ENCODE assay signal across 2 cellular contexts in the genomic region with DNA sequence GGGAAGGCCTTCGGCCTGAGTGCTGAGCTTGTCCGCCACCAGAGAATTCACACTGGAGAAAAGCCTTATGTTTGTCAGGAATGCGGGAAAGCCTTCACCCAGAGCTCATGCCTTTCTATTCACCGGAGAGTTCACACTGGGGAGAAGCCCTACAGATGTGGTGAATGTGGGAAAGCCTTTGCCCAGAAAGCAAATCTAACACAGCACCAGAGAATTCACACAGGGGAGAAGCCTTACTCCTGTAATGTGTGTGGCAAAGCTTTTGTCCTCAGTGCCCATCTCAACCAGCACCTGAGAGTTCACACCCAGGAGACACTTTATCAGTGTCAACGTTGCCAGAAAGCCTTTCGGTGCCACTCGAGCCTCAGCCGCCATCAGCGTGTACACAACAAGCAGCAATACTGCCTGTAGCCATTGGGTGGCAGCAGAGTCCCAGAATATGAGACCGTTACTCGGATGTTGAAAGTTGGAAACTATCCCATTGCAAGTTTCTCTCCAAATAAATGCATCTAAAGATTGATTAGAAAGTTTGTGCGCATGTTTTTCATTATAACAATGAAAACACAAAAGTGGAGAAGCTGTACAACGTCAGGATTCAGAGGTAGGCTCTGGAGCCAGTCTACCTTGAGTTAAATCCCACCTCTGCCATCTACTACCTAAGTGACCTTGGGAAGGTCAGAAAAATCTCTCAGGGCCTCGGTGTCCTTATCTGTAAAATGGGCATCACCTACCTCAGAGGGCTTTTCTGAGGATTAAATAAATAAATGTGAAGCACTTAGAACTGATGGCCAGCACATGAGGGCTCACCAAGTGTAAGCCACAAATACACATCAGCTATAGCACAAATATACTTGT.
A peak's percentile ranks its signal among the peaks of the same experiment; 100 is the strongest.
TF ChIP-seq lines count a peak whose summit lies in the region.

No MANE protein-coding gene starts in this region.

TF ChIP-seq in HEK293, 187 proteins besides CTCF, POLR2A, EP300 and RAD21:
- TF ChIP-seq PRDM1 (tag by site-specific recombination; IDR thresholded peaks at IDR 0.05) (0 out of 2 replicates have a peak, but pooled peaks have one; percentile 41), ZNF561 (tag by site-specific recombination; IDR thresholded peaks at IDR 0.05; ENCODE audit: borderline replicate concordance) (peak; percentile 55; the same call in 1 of the 2 replicates), SETDB1 (IDR thresholded peaks at IDR 0.05; ENCODE audit: insufficient read length, low read length) (peak; percentile 91), HOXA7 (CRISPR knock-in tag; IDR thresholded peaks at IDR 0.05; ENCODE audit: borderline replicate concordance) (no peak), ZNF654 (tag by site-specific recombination; IDR thresholded peaks at IDR 0.05; ENCODE audit: low read depth) (peak; percentile 57)
- TF ChIP-seq, protein P1, sequence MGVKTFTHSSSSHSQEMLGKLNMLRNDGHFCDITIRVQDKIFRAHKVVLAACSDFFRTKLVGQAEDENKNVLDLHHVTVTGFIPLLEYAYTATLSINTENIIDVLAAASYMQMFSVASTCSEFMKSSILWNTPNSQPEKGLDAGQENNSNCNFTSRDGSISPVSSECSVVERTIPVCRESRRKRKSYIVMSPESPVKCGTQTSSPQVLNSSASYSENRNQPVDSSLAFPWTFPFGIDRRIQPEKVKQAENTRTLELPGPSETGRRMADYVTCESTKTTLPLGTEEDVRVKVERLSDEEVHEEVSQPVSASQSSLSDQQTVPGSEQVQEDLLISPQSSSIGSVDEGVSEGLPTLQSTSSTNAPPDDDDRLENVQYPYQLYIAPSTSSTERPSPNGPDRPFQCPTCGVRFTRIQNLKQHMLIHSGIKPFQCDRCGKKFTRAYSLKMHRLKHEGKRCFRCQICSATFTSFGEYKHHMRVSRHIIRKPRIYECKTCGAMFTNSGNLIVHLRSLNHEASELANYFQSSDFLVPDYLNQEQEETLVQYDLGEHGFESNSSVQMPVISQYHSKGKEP (tag by site-specific recombination; IDR thresholded peaks at IDR 0.05) = peak; percentile 50; the same call in 1 of the 2 replicates

TF ChIP-seq in H1, 55 proteins besides CTCF, POLR2A, EP300 and RAD21:
- TF ChIP-seq JUN (IDR thresholded peaks at IDR 0.05; ENCODE audit: low read depth, low read length) = no peak
- peak; percentile 23; the same call in 1 of the 2 replicates for TF ChIP-seq YY1 (IDR thresholded peaks at IDR 0.05; ENCODE audit: low read depth, low read length)
- TF ChIP-seq BACH1 (IDR thresholded peaks at IDR 0.05; ENCODE audit: low read length) = no peak
- no peak for TF ChIP-seq TAF1 (IDR thresholded peaks at IDR 0.05; ENCODE audit: low read depth, low read length)
- TF ChIP-seq, protein P2, sequence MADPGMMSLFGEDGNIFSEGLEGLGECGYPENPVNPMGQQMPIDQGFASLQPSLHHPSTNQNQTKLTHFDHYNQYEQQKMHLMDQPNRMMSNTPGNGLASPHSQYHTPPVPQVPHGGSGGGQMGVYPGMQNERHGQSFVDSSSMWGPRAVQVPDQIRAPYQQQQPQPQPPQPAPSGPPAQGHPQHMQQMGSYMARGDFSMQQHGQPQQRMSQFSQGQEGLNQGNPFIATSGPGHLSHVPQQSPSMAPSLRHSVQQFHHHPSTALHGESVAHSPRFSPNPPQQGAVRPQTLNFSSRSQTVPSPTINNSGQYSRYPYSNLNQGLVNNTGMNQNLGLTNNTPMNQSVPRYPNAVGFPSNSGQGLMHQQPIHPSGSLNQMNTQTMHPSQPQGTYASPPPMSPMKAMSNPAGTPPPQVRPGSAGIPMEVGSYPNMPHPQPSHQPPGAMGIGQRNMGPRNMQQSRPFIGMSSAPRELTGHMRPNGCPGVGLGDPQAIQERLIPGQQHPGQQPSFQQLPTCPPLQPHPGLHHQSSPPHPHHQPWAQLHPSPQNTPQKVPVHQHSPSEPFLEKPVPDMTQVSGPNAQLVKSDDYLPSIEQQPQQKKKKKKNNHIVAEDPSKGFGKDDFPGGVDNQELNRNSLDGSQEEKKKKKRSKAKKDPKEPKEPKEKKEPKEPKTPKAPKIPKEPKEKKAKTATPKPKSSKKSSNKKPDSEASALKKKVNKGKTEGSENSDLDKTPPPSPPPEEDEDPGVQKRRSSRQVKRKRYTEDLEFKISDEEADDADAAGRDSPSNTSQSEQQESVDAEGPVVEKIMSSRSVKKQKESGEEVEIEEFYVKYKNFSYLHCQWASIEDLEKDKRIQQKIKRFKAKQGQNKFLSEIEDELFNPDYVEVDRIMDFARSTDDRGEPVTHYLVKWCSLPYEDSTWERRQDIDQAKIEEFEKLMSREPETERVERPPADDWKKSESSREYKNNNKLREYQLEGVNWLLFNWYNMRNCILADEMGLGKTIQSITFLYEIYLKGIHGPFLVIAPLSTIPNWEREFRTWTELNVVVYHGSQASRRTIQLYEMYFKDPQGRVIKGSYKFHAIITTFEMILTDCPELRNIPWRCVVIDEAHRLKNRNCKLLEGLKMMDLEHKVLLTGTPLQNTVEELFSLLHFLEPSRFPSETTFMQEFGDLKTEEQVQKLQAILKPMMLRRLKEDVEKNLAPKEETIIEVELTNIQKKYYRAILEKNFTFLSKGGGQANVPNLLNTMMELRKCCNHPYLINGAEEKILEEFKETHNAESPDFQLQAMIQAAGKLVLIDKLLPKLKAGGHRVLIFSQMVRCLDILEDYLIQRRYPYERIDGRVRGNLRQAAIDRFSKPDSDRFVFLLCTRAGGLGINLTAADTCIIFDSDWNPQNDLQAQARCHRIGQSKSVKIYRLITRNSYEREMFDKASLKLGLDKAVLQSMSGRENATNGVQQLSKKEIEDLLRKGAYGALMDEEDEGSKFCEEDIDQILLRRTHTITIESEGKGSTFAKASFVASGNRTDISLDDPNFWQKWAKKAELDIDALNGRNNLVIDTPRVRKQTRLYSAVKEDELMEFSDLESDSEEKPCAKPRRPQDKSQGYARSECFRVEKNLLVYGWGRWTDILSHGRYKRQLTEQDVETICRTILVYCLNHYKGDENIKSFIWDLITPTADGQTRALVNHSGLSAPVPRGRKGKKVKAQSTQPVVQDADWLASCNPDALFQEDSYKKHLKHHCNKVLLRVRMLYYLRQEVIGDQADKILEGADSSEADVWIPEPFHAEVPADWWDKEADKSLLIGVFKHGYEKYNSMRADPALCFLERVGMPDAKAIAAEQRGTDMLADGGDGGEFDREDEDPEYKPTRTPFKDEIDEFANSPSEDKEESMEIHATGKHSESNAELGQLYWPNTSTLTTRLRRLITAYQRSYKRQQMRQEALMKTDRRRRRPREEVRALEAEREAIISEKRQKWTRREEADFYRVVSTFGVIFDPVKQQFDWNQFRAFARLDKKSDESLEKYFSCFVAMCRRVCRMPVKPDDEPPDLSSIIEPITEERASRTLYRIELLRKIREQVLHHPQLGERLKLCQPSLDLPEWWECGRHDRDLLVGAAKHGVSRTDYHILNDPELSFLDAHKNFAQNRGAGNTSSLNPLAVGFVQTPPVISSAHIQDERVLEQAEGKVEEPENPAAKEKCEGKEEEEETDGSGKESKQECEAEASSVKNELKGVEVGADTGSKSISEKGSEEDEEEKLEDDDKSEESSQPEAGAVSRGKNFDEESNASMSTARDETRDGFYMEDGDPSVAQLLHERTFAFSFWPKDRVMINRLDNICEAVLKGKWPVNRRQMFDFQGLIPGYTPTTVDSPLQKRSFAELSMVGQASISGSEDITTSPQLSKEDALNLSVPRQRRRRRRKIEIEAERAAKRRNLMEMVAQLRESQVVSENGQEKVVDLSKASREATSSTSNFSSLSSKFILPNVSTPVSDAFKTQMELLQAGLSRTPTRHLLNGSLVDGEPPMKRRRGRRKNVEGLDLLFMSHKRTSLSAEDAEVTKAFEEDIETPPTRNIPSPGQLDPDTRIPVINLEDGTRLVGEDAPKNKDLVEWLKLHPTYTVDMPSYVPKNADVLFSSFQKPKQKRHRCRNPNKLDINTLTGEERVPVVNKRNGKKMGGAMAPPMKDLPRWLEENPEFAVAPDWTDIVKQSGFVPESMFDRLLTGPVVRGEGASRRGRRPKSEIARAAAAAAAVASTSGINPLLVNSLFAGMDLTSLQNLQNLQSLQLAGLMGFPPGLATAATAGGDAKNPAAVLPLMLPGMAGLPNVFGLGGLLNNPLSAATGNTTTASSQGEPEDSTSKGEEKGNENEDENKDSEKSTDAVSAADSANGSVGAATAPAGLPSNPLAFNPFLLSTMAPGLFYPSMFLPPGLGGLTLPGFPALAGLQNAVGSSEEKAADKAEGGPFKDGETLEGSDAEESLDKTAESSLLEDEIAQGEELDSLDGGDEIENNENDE (IDR thresholded peaks at IDR 0.05; ENCODE audit: insufficient replicate concordance, low read length) = no peak
- TF ChIP-seq GTF2F1 (IDR thresholded peaks at IDR 0.05; ENCODE audit: borderline replicate concordance, low read depth, low read length) = peak; percentile 32; the same call in 1 of the 2 replicates
- TF ChIP-seq SP4 (IDR thresholded peaks at IDR 0.05; ENCODE audit: low read length) = no peak
TF ChIP-seq in H1: peak in this region for 2.
